In genomic region chr1:36089393-36090121, GRCh38 we compare ENCODE assay signal across 6 cellular contexts. TPM values are rescaled to one million over a fixed set of nuclear protein-coding genes. Genes with fewer than 3 reads are reported as not detected.
A peak's percentile ranks its signal among the peaks of the same experiment; 100 is the strongest.
DNase-seq lines count a peak whose midpoint lies in the region; ATAC-seq and TF ChIP-seq lines count a peak whose summit lies in the region.

No MANE protein-coding gene starts in this region.

- H3K4me2 ChIP-seq in BLaER1 treated with 17β-estradiol and CSF1 and Interleukin-3, amounts not matched to agents 10 nM and 100 nM = peak overlapping the region; percentile 85 to 99 (median 94)

- peak overlapping the region; percentile 19 for H3K27ac Mint-ChIP-seq in neural crest cell (ENCODE audit: unreplicated experiment)

- H3K9me3 ChIP-seq in BLaER1 treated with 17β-estradiol and CSF1 and Interleukin-3, amounts not matched to agents 10 nM and 100 nM (replicated peaks in 1 of 11) = no peaks in the 10 kb centered on the region
- no peaks in the 10 kb centered on the region for H3K9me3 ChIP-seq in breast epithelium

- no peaks in the 10 kb centered on the region for H3K36me3 Mint-ChIP-seq in neural crest cell (ENCODE audit: low read depth)

- peak overlapping the region; percentile 76 to 99 (median 96) for H3K4me3 ChIP-seq in BLaER1 treated with 17β-estradiol and CSF1 and Interleukin-3, amounts not matched to agents 10 nM and 100 nM
- peak overlapping the region; percentile 84 to 99 (median 96) for H3K4me3 ChIP-seq in breast epithelium

- intact Hi-C loops in breast epithelium (cut with DNase I; ENCODE audit: low total_unique reads) = no loop called here

- no peak for TF ChIP-seq POLR2A in breast epithelium (IDR thresholded peaks at IDR 0.05)

- no peaks in the 10 kb centered on the region for H3K27me3 Mint-ChIP-seq in neural crest cell (ENCODE audit: low read depth)

- peak overlapping the region; percentile 77 to 93 (median 89); a peak in 21 of 22 replicates for H3K27ac ChIP-seq in BLaER1 treated with 17β-estradiol and CSF1 and Interleukin-3, amounts not matched to agents 10 nM and 100 nM
- H3K27ac ChIP-seq in breast epithelium = peak overlapping the region; percentile 87 to 92

- H3K4me1 Mint-ChIP-seq in neural crest cell = peaks cover 24% of the 10 kb centered on the region

- peak overlapping the region; percentile 92 for H3K4me3 Mint-ChIP-seq in neural crest cell

- TF ChIP-seq CTCF in breast epithelium (IDR thresholded peaks at IDR 0.05) (no peak), neural crest cell (conservative IDR thresholded peaks at IDR 0.05) (no peak)

- H3K4me1 ChIP-seq in BLaER1 treated with 17β-estradiol and CSF1 and Interleukin-3, amounts not matched to agents 10 nM and 100 nM = peaks cover 66 to 90% (median 79%) of the 10 kb centered on the region in 10 experiments
- H3K4me1 ChIP-seq in breast epithelium = peaks cover 11 to 21% of the 10 kb centered on the region in 2 donors

- peaks cover 34 to 46% (median 40%) of the 10 kb centered on the region in 11 experiments for H3K36me3 ChIP-seq in BLaER1 treated with 17β-estradiol and CSF1 and Interleukin-3, amounts not matched to agents 10 nM and 100 nM
- no peaks in the 10 kb centered on the region for H3K36me3 ChIP-seq in breast epithelium

- DNase-seq in HT-29 (ENCODE audit: low spot score) = peak; percentile 46
- no peak for DNase-seq in breast epithelium (ENCODE audit: low spot score in 2 of 2)
- DNase-seq in neural crest cell (ENCODE audit: low read depth, low spot score) = no peak
- DNase-seq in D341Med (ENCODE audit: low spot score) = no peak

- peak overlapping the region; percentile 86 to 93 (median 89) for H3K9ac ChIP-seq in BLaER1 treated with 17β-estradiol and CSF1 and Interleukin-3, amounts not matched to agents 10 nM and 100 nM

- H3K27me3 ChIP-seq in BLaER1 treated with 17β-estradiol and CSF1 and Interleukin-3, amounts not matched to agents 10 nM and 100 nM = peaks cover 0 to 7% (median 3%) of the 10 kb centered on the region in 11 experiments; a peak in 8 of 22 replicates
- no peaks in the 10 kb centered on the region for H3K27me3 ChIP-seq in breast epithelium

- H3K9me3 Mint-ChIP-seq in neural crest cell = no peaks in the 10 kb centered on the region

- H4K20me1 ChIP-seq in BLaER1 treated with 17β-estradiol and CSF1 and Interleukin-3, amounts not matched to agents 10 nM and 100 nM = peaks cover 33 to 51% (median 40%) of the 10 kb centered on the region in 11 experiments; a peak in 19 of 22 replicates

- ATAC-seq in HG02981 (IDR thresholded peaks at IDR 0.05; ENCODE audit: unreplicated experiment) = no peak

RNA-seq across cellular contexts. Expression of gene ADPRS, which starts 0.9 kb away (rescaled TPM):
- total RNA-seq in HT-29 (2014; rRNA removed; shearing (Covaris generic)) = 61.8 and 68.7 TPM in 2 replicates
- total RNA-seq in breast epithelium (10 to 100 TPM; 26.2 to 48.7 (median 39.7) TPM), neural crest cell (33.8 and 34.0 TPM in 2 replicates)

RNA-seq across cellular contexts. Expression of gene TEKT2, which starts 5.7 kb away (rescaled TPM):
- total RNA-seq in HT-29 (2014; rRNA removed; shearing (Covaris generic)) = not detected in 2 replicates
- total RNA-seq in breast epithelium (1 to 10 TPM in 1 of 3 donors, under 1 TPM in 1, not detected in 1; 0.98 to 1.2 TPM), neural crest cell (7.4 and 8.4 TPM in 2 replicates)

RNA-seq across cellular contexts. Expression of gene COL8A2, which starts 35.5 kb away (rescaled TPM):
- not detected in 2 replicates for total RNA-seq in HT-29 (2014; rRNA removed; shearing (Covaris generic))
- total RNA-seq in breast epithelium = 10 to 100 TPM in 2 of 3 donors, 1 to 10 TPM in 1; 3.4 to 20.6 (median 11.1) TPM
- total RNA-seq in neural crest cell = 0.09 TPM in 2 replicates

RNA-seq across cellular contexts. Expression of gene TRAPPC3, which starts 59.7 kb away (rescaled TPM):
- total RNA-seq in HT-29 (2014; rRNA removed; shearing (Covaris generic)) = 65.8 and 80.9 TPM in 2 replicates
- total RNA-seq in breast epithelium (100 to 1,000 TPM; 107 to 118 (median 116) TPM), neural crest cell (48.6 and 52.8 TPM in 2 replicates)
